2 cellular contexts compared by ENCODE assay signal in genomic region chr3:13524979-13525669, GRCh38.
A peak's percentile ranks its signal among the peaks of the same experiment; 100 is the strongest.
TF ChIP-seq lines count a peak whose summit lies in the region.

No MANE protein-coding gene starts in this region.

TF ChIP-seq in IMR-90, 13 proteins besides CTCF, POLR2A, EP300 and RAD21:
- TF ChIP-seq MAFK (IDR thresholded peaks at IDR 0.05; ENCODE audit: low read depth, low read length) = no peak
- TF ChIP-seq FOS (IDR thresholded peaks at IDR 0.05; ENCODE audit: low read depth, low read length) = no peak
- TF ChIP-seq RFX5 (IDR thresholded peaks at IDR 0.05; ENCODE audit: low read depth, low read length) = no peak
- TF ChIP-seq NFE2L2 (IDR thresholded peaks at IDR 0.05; ENCODE audit: low read depth, low read length) = no peak
- no peak for TF ChIP-seq BHLHE40 (IDR thresholded peaks at IDR 0.05; ENCODE audit: low read depth, low read length)
- TF ChIP-seq, protein P1, sequence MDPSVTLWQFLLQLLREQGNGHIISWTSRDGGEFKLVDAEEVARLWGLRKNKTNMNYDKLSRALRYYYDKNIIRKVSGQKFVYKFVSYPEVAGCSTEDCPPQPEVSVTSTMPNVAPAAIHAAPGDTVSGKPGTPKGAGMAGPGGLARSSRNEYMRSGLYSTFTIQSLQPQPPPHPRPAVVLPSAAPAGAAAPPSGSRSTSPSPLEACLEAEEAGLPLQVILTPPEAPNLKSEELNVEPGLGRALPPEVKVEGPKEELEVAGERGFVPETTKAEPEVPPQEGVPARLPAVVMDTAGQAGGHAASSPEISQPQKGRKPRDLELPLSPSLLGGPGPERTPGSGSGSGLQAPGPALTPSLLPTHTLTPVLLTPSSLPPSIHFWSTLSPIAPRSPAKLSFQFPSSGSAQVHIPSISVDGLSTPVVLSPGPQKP (IDR thresholded peaks at IDR 0.05; ENCODE audit: borderline replicate concordance, low read depth, low read length) = no peak
- TF ChIP-seq CEBPB (IDR thresholded peaks at IDR 0.05; ENCODE audit: low read depth, low read length) = peak; percentile 45
- no peak for TF ChIP-seq MXI1 (IDR thresholded peaks at IDR 0.05; ENCODE audit: borderline replicate concordance, low read depth, low read length)
- TF ChIP-seq SMC3 (IDR thresholded peaks at IDR 0.05; ENCODE audit: low read depth, low read length) = no peak

TF ChIP-seq in HepG2, 621 proteins besides CTCF, POLR2A, EP300 and RAD21:
- TF ChIP-seq CEBPB (IDR thresholded peaks at IDR 0.05; ENCODE audit: borderline replicate concordance, low read depth, low read length) = peak; percentile 44; the same call in 1 of the 2 replicates
- no peak for TF ChIP-seq ISL2 (CRISPR knock-in tag; IDR thresholded peaks at IDR 0.05)
- TF ChIP-seq CEBPG (CRISPR knock-in tag; IDR thresholded peaks at IDR 0.05) = peak; percentile 64
